1 cellular context compared by ENCODE assay signal in genomic region chr9:37499297-37499696, GRCh38.
TF ChIP-seq lines count a peak whose summit lies in the region.

No MANE protein-coding gene starts in this region.

TF ChIP-seq in GM23338, 12 proteins besides CTCF, POLR2A, EP300 and RAD21 (continued from another document):
- TF ChIP-seq ZNF462 (CRISPR knock-in tag; IDR thresholded peaks at IDR 0.05) (no peak), REST (IDR thresholded peaks at IDR 0.05; ENCODE audit: unreplicated experiment) (no peak), EZH2phosphoT487 (IDR thresholded peaks at IDR 0.05; ENCODE audit: unreplicated experiment) (no peak)
TF ChIP-seq in GM23338: peak in this region for 0.
